Comparison of ENCODE assay signal across 8 cellular contexts in genomic region chr10:30786131-30786530, GRCh38.
DNase-seq lines count a peak whose midpoint lies in the region; ATAC-seq, FAIRE-seq and TF ChIP-seq lines count a peak whose summit lies in the region.

No MANE protein-coding gene starts in this region.

- H3K23ac ChIP-seq in IMR-90 (ENCODE audit: low read depth, low read length), result peak overlapping the region; percentile 41

- peak overlapping the region; percentile 23 to 58 for H3K27ac Mint-ChIP-seq in effector memory CD8-positive, alpha-beta T cell
- H3K27ac Mint-ChIP-seq in CD14-positive monocyte, result peak overlapping the region in 1 of 7 donors; percentile 11

- H4K91ac ChIP-seq in IMR-90 (ENCODE audit: insufficient read depth, low read depth, low read length), result peak overlapping the region; percentile 87

- H3K9me3 Mint-ChIP-seq in effector memory CD8-positive, alpha-beta T cell, result no peaks in the 10 kb centered on the region
- no peaks in the 10 kb centered on the region for H3K9me3 Mint-ChIP-seq in CD14-positive monocyte

- H2BK20ac ChIP-seq in IMR-90 (ENCODE audit: low read depth, low read length), result peak overlapping the region; percentile 88

- H3K4me1 ChIP-seq in IMR-90 (ENCODE audit: control insufficient read depth, insufficient read depth, low read length), result peaks cover 22% of the 10 kb centered on the region
- H3K4me1 ChIP-seq in parathyroid adenoma, result no peaks in the 10 kb centered on the region

- H3K14ac ChIP-seq in IMR-90 (replicated peaks; ENCODE audit: low read depth, low read length), result peak overlapping the region; percentile 26; the same call in 1 of the 2 replicates

- peaks cover 12% of the 10 kb centered on the region for H3K9me1 ChIP-seq in IMR-90 (ENCODE audit: insufficient read depth, low read length)

- no peaks in the 10 kb centered on the region for H3K9me3 ChIP-seq in IMR-90 (ENCODE audit: control insufficient read depth, insufficient read depth, low read length)
- no peaks in the 10 kb centered on the region for H3K9me3 ChIP-seq in parathyroid adenoma (ENCODE audit: control insufficient read depth, low read length)

- H3K36me3 Mint-ChIP-seq in effector memory CD8-positive, alpha-beta T cell (ENCODE audit: insufficient read depth), result peaks cover 5% of the 10 kb centered on the region
- no peaks in the 10 kb centered on the region for H3K36me3 Mint-ChIP-seq in CD14-positive monocyte

- intact Hi-C loops in IMR-90 (cut with micrococcal nuclease) (loop anchor here (10.0 kb wide), 1 partner anchor 699 kb away; no protein-coding TSS in a partner anchor), CD14-positive monocyte (cut with micrococcal nuclease) (loop anchor here in 1 of 2 donors (10.0 kb wide), 1 partner anchor 989 kb away; no protein-coding TSS in a partner anchor)

- peaks cover 17 to 27% of the 10 kb centered on the region in 2 donors for H3K4me1 Mint-ChIP-seq in effector memory CD8-positive, alpha-beta T cell (ENCODE audit: low read depth in 2 of 2)
- H3K4me1 Mint-ChIP-seq in CD14-positive monocyte, result peaks cover 28% of the 10 kb centered on the region

- no peak for TF ChIP-seq CTCF in IMR-90 (conservative IDR thresholded peaks at IDR 0.05; ENCODE audit: low read depth, low read length)
- no peak for TF ChIP-seq CTCF in parathyroid adenoma (IDR thresholded peaks at IDR 0.05)
- no peak for TF ChIP-seq CTCF in CD14-positive monocyte (IDR thresholded peaks at IDR 0.05)
- TF ChIP-seq CTCF in GM20000 (IDR thresholded peaks at IDR 0.05; ENCODE audit: extremely low read depth, missing control alignments), result no peak

- H3K27me3 ChIP-seq in IMR-90 (ENCODE audit: control insufficient read depth, insufficient read depth, low read length) (no peaks in the 10 kb centered on the region), parathyroid adenoma (ENCODE audit: control insufficient read depth, insufficient read depth, low read length) (no peaks in the 10 kb centered on the region)

- no peak for FAIRE-seq in RCC 7860 (lab: Jason Lieb, UNC)

- in situ Hi-C loops in IMR-90 (cut with MboI; ENCODE audit: low sequenced_read_pairs), result loop anchor here (10.0 kb wide), 1 partner anchor 349 kb away; no protein-coding TSS in a partner anchor

- ATAC-seq in IMR-90 (ENCODE audit: low read depth) (no peak), left lobe of liver (no peak)
- ATAC-seq in effector memory CD8-positive, alpha-beta T cell (replicated peaks), result no peak

- TF ChIP-seq POLR2A in IMR-90 (IDR thresholded peaks at IDR 0.05; ENCODE audit: low read depth, low read length), result no peak

- peak overlapping the region; percentile 69 for H3K18ac ChIP-seq in IMR-90 (ENCODE audit: low read depth, low read length)

- H2BK5ac ChIP-seq in IMR-90 (ENCODE audit: low read depth, low read length, poor library complexity, severe bottlenecking), result no peak overlapping the region

- dilution Hi-C loops in IMR-90 (cut with HindIII; ENCODE audit: low sequenced_read_pairs, unreplicated experiment), result no loop called here

- peak overlapping the region; percentile 98 for H2BK120ac ChIP-seq in IMR-90 (ENCODE audit: low read depth, low read length)

- H2AK5ac ChIP-seq in IMR-90 (ENCODE audit: low read depth, low read length), result peak overlapping the region; percentile 41

- no peaks in the 10 kb centered on the region for H4K20me1 ChIP-seq in IMR-90 (ENCODE audit: insufficient read depth, low read length)

- H3K4me3 Mint-ChIP-seq in effector memory CD8-positive, alpha-beta T cell, result peak overlapping the region; percentile 73 to 89
- H3K4me3 Mint-ChIP-seq in CD14-positive monocyte, result peak overlapping the region in 1 of 2 donors; percentile 24

- H3K79me2 ChIP-seq in parathyroid adenoma, result no peaks in the 10 kb centered on the region

- CTCF ChIA-PET in IMR-90 (lab: Yijun Ruan, JAX), result interaction anchor here (0.6 to 0.7 kb wide), 2 partner anchors 73 to 388 kb away, joined by 3 to 4 read pairs; no protein-coding TSS in a partner anchor

- H3K4ac ChIP-seq in IMR-90 (ENCODE audit: low read depth, low read length), result peak overlapping the region; percentile 94

- no peak overlapping the region for H3K4me3 ChIP-seq in IMR-90 (ENCODE audit: insufficient read depth, low read depth, low read length)
- no peak overlapping the region for H3K4me3 ChIP-seq in parathyroid adenoma (ENCODE audit: low read depth, low read length)

- no peak overlapping the region for H3K4me2 ChIP-seq in IMR-90 (ENCODE audit: low read depth, low read length)
- no peak overlapping the region for H3K4me2 ChIP-seq in parathyroid adenoma (ENCODE audit: low read length)

- TF ChIP-seq RAD21 in IMR-90 (IDR thresholded peaks at IDR 0.05; ENCODE audit: low read length), result no peak

- peak overlapping the region; percentile 5; the same call in 1 of the 3 replicates for H2BK15ac ChIP-seq in IMR-90 (ENCODE audit: low read depth, low read length)

- peak overlapping the region; percentile 21 for H4K5ac ChIP-seq in IMR-90 (ENCODE audit: low read depth, low read length)

- H3K36me3 ChIP-seq in IMR-90 (ENCODE audit: control insufficient read depth, insufficient read depth, low read length) (no peaks in the 10 kb centered on the region), parathyroid adenoma (ENCODE audit: control insufficient read depth, insufficient read depth, low read length) (no peaks in the 10 kb centered on the region)

- no peak overlapping the region for H3K56ac ChIP-seq in IMR-90 (ENCODE audit: extremely low read depth, insufficient read depth, low read length)

- no TSS peak for BruUV-seq in IMR-90 (replicated peaks; lab: Mats Ljungman, UMichigan)

- H3K79me1 ChIP-seq in IMR-90 (ENCODE audit: low read depth in 1 of 2, low read length in 2 of 2), result peaks cover 0 to 15% of the 10 kb centered on the region in 2 experiments; a peak in 2 of 4 replicates

- peak; percentile 3 for DNase-seq in CD1c-positive myeloid dendritic cell (ENCODE audit: extremely low spot score)
- DNase-seq in IMR-90, result peak; percentile 58
- DNase-seq in effector memory CD8-positive, alpha-beta T cell, result no peak
- DNase-seq in left lobe of liver (ENCODE audit: low spot score), result no peak
- DNase-seq in CD14-positive monocyte (ENCODE audit: low spot score), result no peak
- no peak for DNase-seq in RCC 7860 (ENCODE audit: low spot score)
- DNase-seq in GM20000 (ENCODE audit: low spot score), result no peak

- H3K9ac ChIP-seq in IMR-90 (ENCODE audit: low read depth, low read length) (no peak overlapping the region), parathyroid adenoma (no peak overlapping the region)

- POLR2A ChIA-PET in IMR-90 (lab: Charles Lee; ENCODE audit: unreplicated experiment), result interaction anchor here (0.8 to 1.1 kb wide), 3 partner anchors 347 to 996 kb away, joined by 3 to 4 read pairs (median 3); no protein-coding TSS in a partner anchor

- H2AFZ ChIP-seq in IMR-90 (replicated peaks; ENCODE audit: low read length, poor library complexity), result peak overlapping the region; percentile 48
- no peak overlapping the region for H2AFZ ChIP-seq in parathyroid adenoma

- H4K8ac ChIP-seq in IMR-90 (ENCODE audit: low read depth in 2 of 2, low read length in 2 of 2), result peak overlapping the region; percentile 50 to 88; a peak in 3 of 4 replicates

- H3K27ac ChIP-seq in IMR-90 (ENCODE audit: insufficient read depth, low read length) (0 out of 2 replicates have a peak overlapping the region, but pooled peaks have one; percentile 4), parathyroid adenoma (peak overlapping the region; percentile 75)

- H3K27me3 Mint-ChIP-seq in effector memory CD8-positive, alpha-beta T cell, result no peaks in the 10 kb centered on the region
- H3K27me3 Mint-ChIP-seq in CD14-positive monocyte (ENCODE audit: low read depth in 3 of 3), result peaks cover 0 to 9% (median 0%) of the 10 kb centered on the region in 3 donors

- H2AK9ac ChIP-seq in IMR-90 (replicated peaks; ENCODE audit: low read depth, low read length, poor library complexity), result no peak overlapping the region

TF ChIP-seq in IMR-90, 13 proteins besides CTCF, POLR2A, EP300 and RAD21:
- no peak for TF ChIP-seq MXI1 (IDR thresholded peaks at IDR 0.05; ENCODE audit: borderline replicate concordance, low read depth, low read length)
- TF ChIP-seq USF2 (IDR thresholded peaks at IDR 0.05; ENCODE audit: low read depth, low read length), result peak; percentile 91
TF ChIP-seq in IMR-90: peak in this region for 1.

Comparison
In these comparisons a context has a peak if more than half of its experiments do, and no peak if none do; other contexts are left out.
1. DNase-seq: peak in CD1c-positive myeloid dendritic cell (single experiment) and IMR-90 (single experiment); none in effector memory CD8-positive, alpha-beta T cell (0 of 3), left lobe of liver (single experiment), CD14-positive monocyte (single experiment), RCC 7860 (single experiment) and GM20000 (single experiment).